ENCODE assay signal across 19 cellular contexts in genomic region chr14:25231006-25231405, GRCh38.
DNase-seq lines count a peak whose midpoint lies in the region; ATAC-seq lines count a peak whose summit lies in the region.
"Had no signal": no experiment of that assay in that cellular context is flagged by ENCODE, and none has a peak within 500 bp of the region (broad histone marks: within the 10 kb centered on the region; RNA-seq: fewer than 3 reads in every experiment).

No MANE protein-coding gene starts in this region.

- no peak for ATAC-seq in HG03442 (IDR thresholded peaks at IDR 0.05; ENCODE audit: unreplicated experiment)
- ATAC-seq: naive thymus-derived CD4-positive, alpha-beta T cell; SK-N-SH treated with all-trans-retinoic acid at 6 μM for 48 hours; stimulated activated naive CD8-positive, alpha-beta T cell treated with anti-CD3 and anti-CD28 coated beads, Interleukin-15, amount 100 ng/mL, for 72 hours had no signal

- in situ Hi-C loops in ACHN (cut with HindIII; ENCODE audit: low pct_ligation_motif_present, low pct_unique_long_range_greater_than_20kb, low sequenced_read_pairs) = no loop called here

- DNase-seq in COR-L47 (lab: John Stamatoyannopoulos, UW) (peak; percentile 93), NCI-H1105 treated with DMSO at 0.1 percent for 48 hours (lab: John Stamatoyannopoulos, UW) (peak; percentile 98), SHP77 (lab: John Stamatoyannopoulos, UW) (peak; percentile 37 to 42), medulla oblongata (ENCODE audit: extremely low spot score) (peak; percentile 39), GOT3 (lab: John Stamatoyannopoulos, UW) (no peak), ACHN (no peak), NAMALWA (ENCODE audit: low spot score) (no peak)
- DNase-seq: activated CD4-positive, alpha-beta T cell treated with anti-CD3 and anti-CD28 coated beads, Interleukin-2, amount 50 U/mL, for 1 hour; central memory CD4-positive, alpha-beta T cell; foreskin fibroblast; naive thymus-derived CD4-positive, alpha-beta T cell; NCI-H1417 treated with DMSO at 0.1 percent for 48 hours; occipital lobe; stimulated activated CD4-positive, alpha-beta T cell treated with anti-CD3 and anti-CD28 coated beads, Interleukin-12 subunit alpha, Interleukin-12 subunit beta, amount 100 ng/mL, for 4 hours; stimulated activated CD4-positive, alpha-beta T cell treated with anti-CD3 and anti-CD28 coated beads, Interleukin-4, amount 100 ng/mL, for 4 hours; stimulated activated naive CD8-positive, alpha-beta T cell treated with anti-CD3 and anti-CD28 coated beads, Interleukin-15, amount 100 ng/mL, for 72 hours; trophoblast cell had no signal

Comparison
In these comparisons a context has a peak if more than half of its experiments do, and no peak if none do; other contexts are left out.
1. DNase-seq: peak in COR-L47 (single experiment), NCI-H1105 treated with DMSO at 0.1 percent for 48 hours (single experiment), SHP77 (2 of 2) and medulla oblongata (single experiment); none in GOT3 (single experiment), ACHN (single experiment) and NAMALWA (single experiment).